2 cellular contexts compared by ENCODE assay signal in the genomic region with DNA sequence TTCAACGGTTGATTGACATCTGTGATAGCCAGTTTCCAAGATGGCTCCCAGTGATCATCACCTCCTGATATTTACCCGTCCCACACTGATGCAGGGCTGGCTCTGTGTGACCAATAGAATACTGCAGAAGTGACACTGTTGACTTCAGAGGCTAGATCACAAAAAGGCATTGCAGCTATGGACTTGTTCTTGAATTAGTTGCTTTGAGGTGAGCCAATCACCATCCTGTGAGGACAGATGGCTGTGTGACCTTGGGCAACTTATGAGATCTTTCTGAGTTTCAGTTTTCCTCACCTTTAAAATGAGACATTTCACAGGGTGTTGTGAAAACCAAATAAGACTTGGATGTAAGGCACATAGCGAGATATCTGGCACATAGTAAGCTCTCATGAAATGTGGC.
TF ChIP-seq lines count a peak whose summit lies in the region.

No MANE protein-coding gene starts in this region.

TF ChIP-seq in A549, 52 proteins besides CTCF, POLR2A, EP300 and RAD21:
- TF ChIP-seq HOXA7 (CRISPR knock-in tag; IDR thresholded peaks at IDR 0.05) = no peak
- no peak for TF ChIP-seq CEBPB (IDR thresholded peaks at IDR 0.05)
TF ChIP-seq in A549: peak in this region for 0.

TF ChIP-seq in WTC11, 78 proteins besides CTCF, POLR2A, EP300 and RAD21:
- TF ChIP-seq ELF4 (CRISPR knock-in tag; IDR thresholded peaks at IDR 0.05; ENCODE audit: low read depth) = no peak
- TF ChIP-seq HMGA2 (CRISPR knock-in tag; IDR thresholded peaks at IDR 0.05) = no peak
- TF ChIP-seq, protein P1, sequence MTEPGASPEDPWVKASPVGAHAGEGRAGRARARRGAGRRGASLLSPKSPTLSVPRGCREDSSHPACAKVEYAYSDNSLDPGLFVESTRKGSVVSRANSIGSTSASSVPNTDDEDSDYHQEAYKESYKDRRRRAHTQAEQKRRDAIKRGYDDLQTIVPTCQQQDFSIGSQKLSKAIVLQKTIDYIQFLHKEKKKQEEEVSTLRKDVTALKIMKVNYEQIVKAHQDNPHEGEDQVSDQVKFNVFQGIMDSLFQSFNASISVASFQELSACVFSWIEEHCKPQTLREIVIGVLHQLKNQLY (CRISPR knock-in tag; IDR thresholded peaks at IDR 0.05) = no peak
- TF ChIP-seq, protein P2, sequence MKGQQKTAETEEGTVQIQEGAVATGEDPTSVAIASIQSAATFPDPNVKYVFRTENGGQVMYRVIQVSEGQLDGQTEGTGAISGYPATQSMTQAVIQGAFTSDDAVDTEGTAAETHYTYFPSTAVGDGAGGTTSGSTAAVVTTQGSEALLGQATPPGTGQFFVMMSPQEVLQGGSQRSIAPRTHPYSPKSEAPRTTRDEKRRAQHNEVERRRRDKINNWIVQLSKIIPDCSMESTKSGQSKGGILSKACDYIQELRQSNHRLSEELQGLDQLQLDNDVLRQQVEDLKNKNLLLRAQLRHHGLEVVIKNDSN (CRISPR knock-in tag; IDR thresholded peaks at IDR 0.05) = no peak
- TF ChIP-seq ZNF416 (CRISPR knock-in tag; IDR thresholded peaks at IDR 0.05) = no peak
- TF ChIP-seq TEAD4 (CRISPR knock-in tag; IDR thresholded peaks at IDR 0.05) = no peak
- TF ChIP-seq IRF2 (CRISPR knock-in tag; IDR thresholded peaks at IDR 0.05; ENCODE audit: borderline replicate concordance, low read depth) = no peak
- TF ChIP-seq, protein P3, sequence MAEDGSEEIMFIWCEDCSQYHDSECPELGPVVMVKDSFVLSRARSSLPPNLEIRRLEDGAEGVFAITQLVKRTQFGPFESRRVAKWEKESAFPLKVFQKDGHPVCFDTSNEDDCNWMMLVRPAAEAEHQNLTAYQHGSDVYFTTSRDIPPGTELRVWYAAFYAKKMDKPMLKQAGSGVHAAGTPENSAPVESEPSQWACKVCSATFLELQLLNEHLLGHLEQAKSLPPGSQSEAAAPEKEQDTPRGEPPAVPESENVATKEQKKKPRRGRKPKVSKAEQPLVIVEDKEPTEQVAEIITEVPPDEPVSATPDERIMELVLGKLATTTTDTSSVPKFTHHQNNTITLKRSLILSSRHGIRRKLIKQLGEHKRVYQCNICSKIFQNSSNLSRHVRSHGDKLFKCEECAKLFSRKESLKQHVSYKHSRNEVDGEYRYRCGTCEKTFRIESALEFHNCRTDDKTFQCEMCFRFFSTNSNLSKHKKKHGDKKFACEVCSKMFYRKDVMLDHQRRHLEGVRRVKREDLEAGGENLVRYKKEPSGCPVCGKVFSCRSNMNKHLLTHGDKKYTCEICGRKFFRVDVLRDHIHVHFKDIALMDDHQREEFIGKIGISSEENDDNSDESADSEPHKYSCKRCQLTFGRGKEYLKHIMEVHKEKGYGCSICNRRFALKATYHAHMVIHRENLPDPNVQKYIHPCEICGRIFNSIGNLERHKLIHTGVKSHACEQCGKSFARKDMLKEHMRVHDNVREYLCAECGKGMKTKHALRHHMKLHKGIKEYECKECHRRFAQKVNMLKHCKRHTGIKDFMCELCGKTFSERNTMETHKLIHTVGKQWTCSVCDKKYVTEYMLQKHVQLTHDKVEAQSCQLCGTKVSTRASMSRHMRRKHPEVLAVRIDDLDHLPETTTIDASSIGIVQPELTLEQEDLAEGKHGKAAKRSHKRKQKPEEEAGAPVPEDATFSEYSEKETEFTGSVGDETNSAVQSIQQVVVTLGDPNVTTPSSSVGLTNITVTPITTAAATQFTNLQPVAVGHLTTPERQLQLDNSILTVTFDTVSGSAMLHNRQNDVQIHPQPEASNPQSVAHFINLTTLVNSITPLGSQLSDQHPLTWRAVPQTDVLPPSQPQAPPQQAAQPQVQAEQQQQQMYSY (CRISPR knock-in tag; IDR thresholded peaks at IDR 0.05) = no peak
- no peak for TF ChIP-seq JAZF1 (CRISPR knock-in tag; IDR thresholded peaks at IDR 0.05)
- TF ChIP-seq RELA (CRISPR knock-in tag; IDR thresholded peaks at IDR 0.05; ENCODE audit: borderline replicate concordance) = no peak
- no peak for TF ChIP-seq ZNF121 (CRISPR knock-in tag; IDR thresholded peaks at IDR 0.05)
- no peak for TF ChIP-seq FOXK1 (CRISPR knock-in tag; IDR thresholded peaks at IDR 0.05)
- no peak for TF ChIP-seq ATF1 (CRISPR knock-in tag; IDR thresholded peaks at IDR 0.05)
- TF ChIP-seq, protein P4, sequence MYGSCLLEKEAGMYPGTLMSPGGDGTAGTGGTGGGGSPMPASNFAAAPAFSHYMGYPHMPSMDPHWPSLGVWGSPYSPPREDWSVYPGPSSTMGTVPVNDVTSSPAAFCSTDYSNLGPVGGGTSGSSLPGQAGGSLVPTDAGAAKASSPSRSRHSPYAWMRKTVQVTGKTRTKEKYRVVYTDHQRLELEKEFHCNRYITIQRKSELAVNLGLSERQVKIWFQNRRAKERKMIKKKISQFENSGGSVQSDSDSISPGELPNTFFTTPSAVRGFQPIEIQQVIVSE (CRISPR knock-in tag; IDR thresholded peaks at IDR 0.05; ENCODE audit: borderline replicate concordance) = no peak
- TF ChIP-seq SMAD3 (CRISPR knock-in tag; IDR thresholded peaks at IDR 0.05; ENCODE audit: borderline replicate concordance) = no peak
- TF ChIP-seq, protein P5, sequence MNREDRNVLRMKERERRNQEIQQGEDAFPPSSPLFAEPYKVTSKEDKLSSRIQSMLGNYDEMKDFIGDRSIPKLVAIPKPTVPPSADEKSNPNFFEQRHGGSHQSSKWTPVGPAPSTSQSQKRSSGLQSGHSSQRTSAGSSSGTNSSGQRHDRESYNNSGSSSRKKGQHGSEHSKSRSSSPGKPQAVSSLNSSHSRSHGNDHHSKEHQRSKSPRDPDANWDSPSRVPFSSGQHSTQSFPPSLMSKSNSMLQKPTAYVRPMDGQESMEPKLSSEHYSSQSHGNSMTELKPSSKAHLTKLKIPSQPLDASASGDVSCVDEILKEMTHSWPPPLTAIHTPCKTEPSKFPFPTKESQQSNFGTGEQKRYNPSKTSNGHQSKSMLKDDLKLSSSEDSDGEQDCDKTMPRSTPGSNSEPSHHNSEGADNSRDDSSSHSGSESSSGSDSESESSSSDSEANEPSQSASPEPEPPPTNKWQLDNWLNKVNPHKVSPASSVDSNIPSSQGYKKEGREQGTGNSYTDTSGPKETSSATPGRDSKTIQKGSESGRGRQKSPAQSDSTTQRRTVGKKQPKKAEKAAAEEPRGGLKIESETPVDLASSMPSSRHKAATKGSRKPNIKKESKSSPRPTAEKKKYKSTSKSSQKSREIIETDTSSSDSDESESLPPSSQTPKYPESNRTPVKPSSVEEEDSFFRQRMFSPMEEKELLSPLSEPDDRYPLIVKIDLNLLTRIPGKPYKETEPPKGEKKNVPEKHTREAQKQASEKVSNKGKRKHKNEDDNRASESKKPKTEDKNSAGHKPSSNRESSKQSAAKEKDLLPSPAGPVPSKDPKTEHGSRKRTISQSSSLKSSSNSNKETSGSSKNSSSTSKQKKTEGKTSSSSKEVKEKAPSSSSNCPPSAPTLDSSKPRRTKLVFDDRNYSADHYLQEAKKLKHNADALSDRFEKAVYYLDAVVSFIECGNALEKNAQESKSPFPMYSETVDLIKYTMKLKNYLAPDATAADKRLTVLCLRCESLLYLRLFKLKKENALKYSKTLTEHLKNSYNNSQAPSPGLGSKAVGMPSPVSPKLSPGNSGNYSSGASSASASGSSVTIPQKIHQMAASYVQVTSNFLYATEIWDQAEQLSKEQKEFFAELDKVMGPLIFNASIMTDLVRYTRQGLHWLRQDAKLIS (CRISPR knock-in tag; IDR thresholded peaks at IDR 0.05; ENCODE audit: borderline replicate concordance) = no peak
- TF ChIP-seq, protein P6, sequence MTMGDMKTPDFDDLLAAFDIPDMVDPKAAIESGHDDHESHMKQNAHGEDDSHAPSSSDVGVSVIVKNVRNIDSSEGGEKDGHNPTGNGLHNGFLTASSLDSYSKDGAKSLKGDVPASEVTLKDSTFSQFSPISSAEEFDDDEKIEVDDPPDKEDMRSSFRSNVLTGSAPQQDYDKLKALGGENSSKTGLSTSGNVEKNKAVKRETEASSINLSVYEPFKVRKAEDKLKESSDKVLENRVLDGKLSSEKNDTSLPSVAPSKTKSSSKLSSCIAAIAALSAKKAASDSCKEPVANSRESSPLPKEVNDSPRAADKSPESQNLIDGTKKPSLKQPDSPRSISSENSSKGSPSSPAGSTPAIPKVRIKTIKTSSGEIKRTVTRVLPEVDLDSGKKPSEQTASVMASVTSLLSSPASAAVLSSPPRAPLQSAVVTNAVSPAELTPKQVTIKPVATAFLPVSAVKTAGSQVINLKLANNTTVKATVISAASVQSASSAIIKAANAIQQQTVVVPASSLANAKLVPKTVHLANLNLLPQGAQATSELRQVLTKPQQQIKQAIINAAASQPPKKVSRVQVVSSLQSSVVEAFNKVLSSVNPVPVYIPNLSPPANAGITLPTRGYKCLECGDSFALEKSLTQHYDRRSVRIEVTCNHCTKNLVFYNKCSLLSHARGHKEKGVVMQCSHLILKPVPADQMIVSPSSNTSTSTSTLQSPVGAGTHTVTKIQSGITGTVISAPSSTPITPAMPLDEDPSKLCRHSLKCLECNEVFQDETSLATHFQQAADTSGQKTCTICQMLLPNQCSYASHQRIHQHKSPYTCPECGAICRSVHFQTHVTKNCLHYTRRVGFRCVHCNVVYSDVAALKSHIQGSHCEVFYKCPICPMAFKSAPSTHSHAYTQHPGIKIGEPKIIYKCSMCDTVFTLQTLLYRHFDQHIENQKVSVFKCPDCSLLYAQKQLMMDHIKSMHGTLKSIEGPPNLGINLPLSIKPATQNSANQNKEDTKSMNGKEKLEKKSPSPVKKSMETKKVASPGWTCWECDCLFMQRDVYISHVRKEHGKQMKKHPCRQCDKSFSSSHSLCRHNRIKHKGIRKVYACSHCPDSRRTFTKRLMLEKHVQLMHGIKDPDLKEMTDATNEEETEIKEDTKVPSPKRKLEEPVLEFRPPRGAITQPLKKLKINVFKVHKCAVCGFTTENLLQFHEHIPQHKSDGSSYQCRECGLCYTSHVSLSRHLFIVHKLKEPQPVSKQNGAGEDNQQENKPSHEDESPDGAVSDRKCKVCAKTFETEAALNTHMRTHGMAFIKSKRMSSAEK (CRISPR knock-in tag; IDR thresholded peaks at IDR 0.05; ENCODE audit: borderline replicate concordance) = no peak
- TF ChIP-seq ZNF423 (CRISPR knock-in tag; IDR thresholded peaks at IDR 0.05) = no peak
- TF ChIP-seq OVOL2 (CRISPR knock-in tag; IDR thresholded peaks at IDR 0.05; ENCODE audit: borderline replicate concordance) = no peak
- TF ChIP-seq, protein P7, sequence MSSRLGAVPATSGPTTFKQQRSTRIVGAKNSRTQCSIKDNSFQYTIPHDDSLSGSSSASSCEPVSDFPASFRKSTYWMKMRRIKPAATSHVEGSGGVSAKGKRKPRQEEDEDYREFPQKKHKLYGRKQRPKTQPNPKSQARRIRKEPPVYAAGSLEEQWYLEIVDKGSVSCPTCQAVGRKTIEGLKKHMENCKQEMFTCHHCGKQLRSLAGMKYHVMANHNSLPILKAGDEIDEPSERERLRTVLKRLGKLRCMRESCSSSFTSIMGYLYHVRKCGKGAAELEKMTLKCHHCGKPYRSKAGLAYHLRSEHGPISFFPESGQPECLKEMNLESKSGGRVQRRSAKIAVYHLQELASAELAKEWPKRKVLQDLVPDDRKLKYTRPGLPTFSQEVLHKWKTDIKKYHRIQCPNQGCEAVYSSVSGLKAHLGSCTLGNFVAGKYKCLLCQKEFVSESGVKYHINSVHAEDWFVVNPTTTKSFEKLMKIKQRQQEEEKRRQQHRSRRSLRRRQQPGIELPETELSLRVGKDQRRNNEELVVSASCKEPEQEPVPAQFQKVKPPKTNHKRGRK (CRISPR knock-in tag; IDR thresholded peaks at IDR 0.05; ENCODE audit: borderline replicate concordance) = no peak
